27 cellular contexts compared by ENCODE assay signal in the genomic region with DNA sequence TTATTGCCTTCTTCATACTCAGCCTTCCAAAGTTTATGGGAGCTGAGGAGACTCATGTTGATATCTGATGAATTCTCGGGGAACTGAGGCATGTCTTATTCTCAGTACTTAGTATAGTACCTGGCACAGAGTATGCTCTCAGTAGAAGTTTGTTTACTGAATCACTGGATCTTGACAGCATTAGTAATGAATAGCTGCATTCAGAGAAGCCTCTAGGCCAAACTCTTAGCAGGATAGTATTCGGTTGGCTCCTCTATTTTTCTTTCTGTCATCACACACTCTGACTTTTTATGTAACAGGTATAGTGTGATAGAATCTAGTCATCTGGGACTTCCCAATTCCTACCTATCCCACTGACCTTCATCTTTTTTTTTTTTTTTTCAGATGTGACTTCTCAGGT.
"Had no signal": no experiment of that assay in that cellular context is flagged by ENCODE, and none has a peak within 500 bp of the region (broad histone marks: within the 10 kb centered on the region; RNA-seq: fewer than 3 reads in every experiment).

No MANE protein-coding gene starts in this region.

- ATAC-seq: activated CD8-positive, alpha-beta memory T cell treated with anti-CD3 and anti-CD28 coated beads, Interleukin-2, amount 10 ng/mL, durations not matched to agents 7 days and 5 days; K562; Panc1 had no signal

- H3K4me1 ChIP-seq: SJCRH30 had no signal

- H3K27ac Mint-ChIP-seq: activated B cell treated with CpG ODN at 0.5 μM for 24 hours; activated CD4-positive, alpha-beta T cell treated with anti-CD3 and anti-CD28 coated beads, Interleukin-2, amount 10 ng/mL, durations not matched to agents 24 days and 14 days; activated CD8-positive, alpha-beta memory T cell treated with anti-CD3 and anti-CD28 coated beads, Interleukin-2, amount 10 ng/mL, durations not matched to agents 7 days and 5 days; activated naive CD4-positive, alpha-beta T cell treated with anti-CD3 and anti-CD28 coated beads, Interleukin-2, amount 50 U/mL, for 24 hours; activated T-cell treated with anti-CD3 and anti-CD28 coated beads, Interleukin-2, amount 50 U/mL, for 24 hours; activated T-helper 1 cell treated with anti-CD3 and anti-CD28 coated beads, Interleukin-12 subunit alpha, Interleukin-12 subunit beta, Interleukin-2, Interleukin-4 antibody, amounts not matched to agents 30 ng/mL and 10 ng/mL and 1 ng/mL, durations not matched to agents 14 hours and 24 hours and 36 hours; T-helper 1 cell treated with Interleukin-12 subunit alpha and Interleukin-12 subunit beta and Interleukin-4 antibody, amounts not matched to agents 30 μg/mL and 1 μg/mL, for 36 hours had no signal

- H3K9me3 ChIP-seq: SJCRH30 had no signal

- H3K4me2 ChIP-seq: SK-N-SH had no signal

- H3K27me3 Mint-ChIP-seq: activated B cell treated with CpG ODN at 0.5 μM for 24 hours; activated CD4-positive, alpha-beta T cell treated with anti-CD3 and anti-CD28 coated beads, Interleukin-2, amount 10 ng/mL, durations not matched to agents 24 days and 14 days; activated naive CD4-positive, alpha-beta T cell treated with anti-CD3 and anti-CD28 coated beads, Interleukin-2, amount 50 U/mL, for 24 hours; activated T-cell treated with anti-CD3 and anti-CD28 coated beads, Interleukin-2, amount 50 U/mL, for 24 hours had no signal

- H3K36me3 ChIP-seq: brain microvascular endothelial cell, SJCRH30 had no signal

- H3K4me1 Mint-ChIP-seq: activated B cell treated with CpG ODN at 0.5 μM for 24 hours; activated CD4-positive, alpha-beta T cell treated with anti-CD3 and anti-CD28 coated beads, Interleukin-2, amount 10 ng/mL, durations not matched to agents 24 days and 14 days; activated CD8-positive, alpha-beta memory T cell treated with anti-CD3 and anti-CD28 coated beads, Interleukin-2, amount 10 ng/mL, durations not matched to agents 7 days and 5 days; activated naive CD4-positive, alpha-beta T cell treated with anti-CD3 and anti-CD28 coated beads, Interleukin-2, amount 50 U/mL, for 24 hours had no signal

- H3K9me3 Mint-ChIP-seq: activated CD4-positive, alpha-beta T cell treated with anti-CD3 and anti-CD28 coated beads, Interleukin-2, amount 10 ng/mL, durations not matched to agents 24 days and 14 days; activated T-helper 1 cell treated with anti-CD3 and anti-CD28 coated beads, Interleukin-12 subunit alpha, Interleukin-12 subunit beta, Interleukin-2, Interleukin-4 antibody, amounts not matched to agents 30 ng/mL and 10 ng/mL and 1 ng/mL, durations not matched to agents 14 hours and 24 hours and 36 hours; T-helper 1 cell treated with Interleukin-12 subunit alpha and Interleukin-12 subunit beta and Interleukin-4 antibody, amounts not matched to agents 30 μg/mL and 1 μg/mL, for 36 hours had no signal

- H3K27me3 ChIP-seq: brain microvascular endothelial cell, SJCRH30 had no signal

- H3K9me2 ChIP-seq: SK-N-SH had no signal

- DNase-seq: activated B cell treated with CpG ODN at 0.5 μM for 24 hours; activated CD4-positive, alpha-beta T cell treated with anti-CD3 and anti-CD28 coated beads for 1 hour; activated CD4-positive, alpha-beta T cell treated with anti-CD3 and anti-CD28 coated beads, Interleukin-2, amount 10 ng/mL, durations not matched to agents 24 days and 14 days; activated CD4-positive, alpha-beta T cell treated with anti-CD3 and anti-CD28 coated beads, Interleukin-2, amount 50 U/mL, for 48 hours; activated CD8-positive, alpha-beta memory T cell treated with anti-CD3 and anti-CD28 coated beads, Interleukin-2, amount 10 ng/mL, durations not matched to agents 7 days and 5 days; activated effector memory CD4-positive, alpha-beta T cell treated with Interleukin-2 at 50 U/mL for 16 hours; activated naive CD4-positive, alpha-beta T cell; activated T-cell treated with anti-CD3 and anti-CD28 coated beads, Interleukin-2, amount 50 U/mL, for 24 hours; brain microvascular endothelial cell; cerebellar nuclear complex; Karpas-422; NCI-H1092; NCI-H1417; NCI-H1930; NCI-H2171; NCI-H2227 treated with DMSO at 0.1 percent for 48 hours; NCI-H526; NCI-H774; Right ventricle myocardium superior; RPMI8226; SJCRH30; SK-N-SH had no signal

- H3K4me3 Mint-ChIP-seq: activated B cell treated with CpG ODN at 0.5 μM for 24 hours; activated CD4-positive, alpha-beta T cell treated with anti-CD3 and anti-CD28 coated beads, Interleukin-2, amount 10 ng/mL, durations not matched to agents 24 days and 14 days; activated CD8-positive, alpha-beta memory T cell treated with anti-CD3 and anti-CD28 coated beads, Interleukin-2, amount 10 ng/mL, durations not matched to agents 7 days and 5 days; activated naive CD4-positive, alpha-beta T cell treated with anti-CD3 and anti-CD28 coated beads, Interleukin-2, amount 50 U/mL, for 24 hours; activated T-cell treated with anti-CD3 and anti-CD28 coated beads, Interleukin-2, amount 50 U/mL, for 24 hours; activated T-helper 1 cell treated with anti-CD3 and anti-CD28 coated beads, Interleukin-12 subunit alpha, Interleukin-12 subunit beta, Interleukin-2, Interleukin-4 antibody, amounts not matched to agents 30 ng/mL and 10 ng/mL and 1 ng/mL, durations not matched to agents 14 hours and 24 hours and 36 hours; T-helper 1 cell treated with Interleukin-12 subunit alpha and Interleukin-12 subunit beta and Interleukin-4 antibody, amounts not matched to agents 30 μg/mL and 1 μg/mL, for 36 hours had no signal

- H3K36me3 Mint-ChIP-seq: activated CD8-positive, alpha-beta memory T cell treated with anti-CD3 and anti-CD28 coated beads, Interleukin-2, amount 10 ng/mL, durations not matched to agents 7 days and 5 days; activated naive CD4-positive, alpha-beta T cell treated with anti-CD3 and anti-CD28 coated beads, Interleukin-2, amount 50 U/mL, for 24 hours had no signal

- H3K4me3 ChIP-seq: K562, SJCRH30 had no signal

- H3K9ac ChIP-seq: SK-N-SH had no signal

- H3K27ac ChIP-seq: brain microvascular endothelial cell, SJCRH30 had no signal
